Comparison of ENCODE assay signal across 19 cellular contexts in the genomic region with DNA sequence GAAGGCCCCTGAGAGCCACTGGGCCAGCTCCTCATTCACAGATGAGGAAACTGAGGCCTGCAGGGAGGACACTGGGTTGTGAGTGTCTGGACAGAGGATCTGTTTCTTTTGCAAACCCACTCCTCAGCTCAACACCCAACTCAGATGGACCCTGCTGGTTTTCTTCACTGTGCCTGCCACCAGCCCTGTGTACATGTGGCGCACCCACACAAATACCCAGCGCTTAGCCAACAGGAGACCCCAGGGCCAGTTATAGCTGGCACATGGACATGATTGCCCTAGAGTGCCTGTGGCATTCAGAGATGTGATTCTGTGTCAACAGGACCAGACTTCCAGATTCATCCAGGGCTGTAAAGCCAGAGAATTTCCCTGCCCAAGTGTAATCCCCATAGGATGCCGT. TPM values are rescaled to one million over a fixed set of nuclear protein-coding genes. Genes with fewer than 3 reads are reported as not detected.
DNase-seq lines count a peak whose midpoint lies in the region; ATAC-seq, FAIRE-seq and TF ChIP-seq lines count a peak whose summit lies in the region.
"Had no signal": no experiment of that assay in that cellular context is flagged by ENCODE, and none has a peak within 500 bp of the region (broad histone marks: within the 10 kb centered on the region; RNA-seq: fewer than 3 reads in every experiment).

No MANE protein-coding gene starts in this region.

- H3K27ac Mint-ChIP-seq in stimulated activated naive B cell treated with anti-CD40 and anti-IgM and Interleukin-4, amounts not matched to agents 10 μg/mL and 1 μg/mL and 100 μg/mL, for 72 hours = no peak overlapping the region

- H3K4me1 ChIP-seq in left ventricle myocardium inferior = peaks cover 96% of the 10 kb centered on the region
- peaks cover 0 to 6% of the 10 kb centered on the region in 2 donors for H3K4me1 ChIP-seq in kidney (ENCODE audit: control insufficient read depth in 1 of 2, insufficient read depth in 1 of 2, low read depth in 1 of 2, low read length in 2 of 2)
- H3K4me1 ChIP-seq in rectal smooth muscle tissue (ENCODE audit: control insufficient read depth, insufficient read depth, low read length) = peaks cover 22% of the 10 kb centered on the region

- H3K36me3 Mint-ChIP-seq in stimulated activated naive B cell treated with anti-CD40 and anti-IgM and Interleukin-4, amounts not matched to agents 10 μg/mL and 1 μg/mL and 100 μg/mL, for 72 hours = peaks cover 0 to 4% of the 10 kb centered on the region in 2 donors

- no peak for TF ChIP-seq CTCF in left ventricle myocardium inferior (IDR thresholded peaks at IDR 0.05; ENCODE audit: borderline replicate concordance)
- no peak for TF ChIP-seq CTCF in kidney (IDR thresholded peaks at IDR 0.05; ENCODE audit: borderline replicate concordance, extremely low read depth, insufficient read depth)

- H3K9me3 Mint-ChIP-seq in stimulated activated naive B cell treated with anti-CD40 and anti-IgM and Interleukin-4, amounts not matched to agents 10 μg/mL and 1 μg/mL and 100 μg/mL, for 72 hours = peaks cover 0 to 3% of the 10 kb centered on the region in 2 donors

- H3K4me3 Mint-ChIP-seq in stimulated activated naive B cell treated with anti-CD40 and anti-IgM and Interleukin-4, amounts not matched to agents 10 μg/mL and 1 μg/mL and 100 μg/mL, for 72 hours = no peak overlapping the region

- H3K4me3 ChIP-seq in left ventricle myocardium inferior (no peak overlapping the region), kidney (ENCODE audit: low read length in 2 of 2) (no peak overlapping the region), rectal smooth muscle tissue (ENCODE audit: low read length) (no peak overlapping the region)
- H3K4me3 ChIP-seq: GM12878 had no signal

- DNase-seq in left ventricle myocardium inferior (no peak), left cardiac atrium (no peak), kidney (peak; percentile 19), NOMO-1 treated with DMSO at 0.1 percent for 48 hours (lab: John Stamatoyannopoulos, UW; ENCODE audit: unreplicated experiment) (no peak), activated T-cell treated with anti-CD3 and anti-CD28 coated beads for 4 hours (no peak)
- DNase-seq in stimulated activated naive B cell treated with anti-CD40 and anti-IgM and Interleukin-4, amounts not matched to agents 10 μg/mL and 1 μg/mL and 100 μg/mL, for 72 hours = no peak
- DNase-seq in stimulated activated naive CD8-positive, alpha-beta T cell treated with anti-CD3 and anti-CD28 coated beads, Interleukin-15, Interleukin-2, amounts not matched to agents 100 U/mL and 50 U/mL, for 24 hours = no peak
- DNase-seq: Calu3, KBM-7, NCI-H1436 treated with DMSO at 0.1 percent for 48 hours, NCI-H2081 treated with DMSO at 0.1 percent for 48 hours, NCI-H2227 treated with DMSO at 0.1 percent for 48 hours, NCI-H524 treated with DMSO at 0.1 percent for 48 hours, OCI-M1, RPMI8226 had no signal

- no peak for FAIRE-seq in kidney (lab: Jason Lieb, UNC)
- FAIRE-seq: GM12878, GM18507, GM19239 had no signal

- no peak for ATAC-seq in left cardiac atrium
- ATAC-seq in stimulated activated naive B cell treated with anti-CD40 and anti-IgM and Interleukin-4, amounts not matched to agents 10 μg/mL and 1 μg/mL and 100 μg/mL, for 72 hours (replicated peaks) = no peak
- no peak for ATAC-seq in stimulated activated naive CD8-positive, alpha-beta T cell treated with anti-CD3 and anti-CD28 coated beads, Interleukin-15, Interleukin-2, amounts not matched to agents 100 U/mL and 50 U/mL, for 24 hours
- ATAC-seq: GM12878 had no signal

- H3K27me3 ChIP-seq in left ventricle myocardium inferior (ENCODE audit: low read depth) (no peaks in the 10 kb centered on the region), rectal smooth muscle tissue (ENCODE audit: control insufficient read depth, insufficient read depth, low read length) (no peaks in the 10 kb centered on the region)

- H3K27ac ChIP-seq in left ventricle myocardium inferior (replicated peaks) (peak overlapping the region; percentile 86), kidney (ENCODE audit: low read depth in 2 of 2, low read length in 2 of 2) (peak overlapping the region; percentile 32 to 33), rectal smooth muscle tissue (ENCODE audit: low read depth, low read length) (peak overlapping the region; percentile 74)

- H3K36me3 ChIP-seq in left ventricle myocardium inferior = no peaks in the 10 kb centered on the region
- H3K36me3 ChIP-seq in kidney (ENCODE audit: control insufficient read depth in 1 of 2, insufficient read depth in 2 of 2, low read length in 2 of 2) = no peaks in the 10 kb centered on the region
- H3K36me3 ChIP-seq in rectal smooth muscle tissue (ENCODE audit: control insufficient read depth, insufficient read depth, low read length) = no peaks in the 10 kb centered on the region

- H3K4me1 Mint-ChIP-seq in stimulated activated naive B cell treated with anti-CD40 and anti-IgM and Interleukin-4, amounts not matched to agents 10 μg/mL and 1 μg/mL and 100 μg/mL, for 72 hours = peaks cover 8 to 10% of the 10 kb centered on the region in 2 donors

- H3K9ac ChIP-seq in kidney (ENCODE audit: low read length in 2 of 2) (no peak overlapping the region), rectal smooth muscle tissue (ENCODE audit: low read length) (no peak overlapping the region)

- peaks cover 0 to 4% of the 10 kb centered on the region in 2 donors for H3K27me3 Mint-ChIP-seq in stimulated activated naive B cell treated with anti-CD40 and anti-IgM and Interleukin-4, amounts not matched to agents 10 μg/mL and 1 μg/mL and 100 μg/mL, for 72 hours

- intact Hi-C loops in left ventricle myocardium inferior (cut with micrococcal nuclease) = no loop called here
- intact Hi-C loops in left cardiac atrium (cut with DNase I) = loop anchor here (2.0 to 10.0 kb wide), 2 partner anchors 111 kb away; no protein-coding TSS in a partner anchor
- intact Hi-C loops in kidney (cut with DNase I) = no loop called here

- H3K9me3 ChIP-seq in left ventricle myocardium inferior (replicated peaks) (no peaks in the 10 kb centered on the region), kidney (ENCODE audit: control insufficient read depth in 1 of 2, low read length in 2 of 2) (peaks cover 0 to 3% of the 10 kb centered on the region in 2 donors)

RNA-seq across cellular contexts. Expression of a gene that starts 12.4 kb away (rescaled TPM):
- total RNA-seq in left ventricle myocardium inferior (67.4 TPM), left cardiac atrium (10 to 100 TPM; 45.0 to 90.7 TPM), kidney (114 TPM)
- 150 TPM for polyA plus RNA-seq in kidney (ENCODE audit: insufficient read depth, low read depth, low replicate concordance)

Comparison
In these comparisons a context has a peak if more than half of its experiments do, and no peak if none do; other contexts are left out.
1. intact Hi-C loops: an anchor here in left cardiac atrium (2.0 to 10.0 kb wide); none called in left ventricle myocardium inferior and kidney.
2. H3K27ac ChIP-seq: peak in every context shown above with its lines; median percentile 86 in left ventricle myocardium inferior; 74 in rectal smooth muscle tissue; 32 in kidney.